In the genomic region with DNA sequence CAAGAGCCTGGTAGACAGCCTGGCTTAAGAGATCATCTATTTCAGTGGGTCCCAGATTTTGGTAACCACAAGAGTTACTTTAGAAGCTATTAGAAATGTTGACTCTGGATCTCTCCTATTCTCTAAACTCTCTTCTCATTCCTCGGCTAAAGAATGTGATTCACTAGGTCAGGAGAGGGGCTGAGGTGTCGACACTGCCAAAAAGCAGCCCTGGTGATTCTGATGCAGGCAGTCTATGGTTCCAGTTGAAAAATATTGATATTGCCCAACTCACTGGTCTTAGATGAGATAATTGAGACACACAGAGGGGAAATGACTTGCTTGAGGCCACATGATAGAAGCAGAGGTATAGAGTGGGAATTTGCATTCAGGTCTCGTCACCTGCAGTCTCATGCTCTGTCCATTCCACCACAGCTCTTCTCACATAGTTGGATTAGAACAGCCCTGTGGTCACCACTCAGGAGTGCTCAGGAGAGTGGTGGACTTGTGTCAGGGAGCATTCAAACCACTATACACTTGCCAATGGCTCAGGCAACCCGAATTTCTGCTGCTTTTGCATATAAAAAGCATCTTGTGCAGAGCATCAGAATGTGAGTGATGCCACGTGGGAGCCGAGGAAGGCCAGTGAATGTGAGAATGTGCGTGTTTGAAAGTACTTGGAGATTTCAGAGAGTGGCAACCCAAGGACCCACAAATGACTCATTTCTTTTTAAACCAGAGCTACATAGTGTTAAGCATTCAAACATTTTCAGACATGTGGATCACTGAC, we compare ENCODE assay signal across 10 cellular contexts.
DNase-seq lines count a peak whose midpoint lies in the region; ATAC-seq and TF ChIP-seq lines count a peak whose summit lies in the region.
"Had no signal": no experiment of that assay in that cellular context is flagged by ENCODE, and none has a peak within 500 bp of the region (broad histone marks: within the 10 kb centered on the region; RNA-seq: fewer than 3 reads in every experiment).

No MANE protein-coding gene starts in this region.

- H3K4me3 ChIP-seq in ACC112 (ENCODE audit: low read depth, low read length) (peak overlapping the region; percentile 13; the same call in 1 of the 2 replicates), lower lobe of right lung (no peak overlapping the region)
- H3K4me3 ChIP-seq: BLaER1 treated with 17β-estradiol and CSF1 and Interleukin-3, amounts not matched to agents 10 nM and 100 nM; right atrium auricular region had no signal

- intact Hi-C loops in activated T-helper 2 cell treated with anti-CD3 and anti-CD28 coated beads, Interferon-gamma antibody, Interleukin-2, Interleukin-4, amounts not matched to agents 10 μg/mL and 5 μg/mL and 100 μg/mL, durations not matched to agents 14 hours and 24 hours and 36 hours (cut with micrococcal nuclease): loop anchor here (1.0 to 5.0 kb wide), 7 partner anchors 9 to 270 kb away; a partner anchor contains a TSS
- intact Hi-C loops in lower lobe of right lung (cut with DNase I) (no loop called here), sciatic nerve (cut with DNase I) (no loop called here)

- peaks cover 41% of the 10 kb centered on the region for H3K9me3 Mint-ChIP-seq in activated T-helper 2 cell treated with anti-CD3 and anti-CD28 coated beads, Interferon-gamma antibody, Interleukin-2, Interleukin-4, amounts not matched to agents 10 μg/mL and 5 μg/mL and 100 μg/mL, durations not matched to agents 14 hours and 24 hours and 36 hours

- H3K4me1 ChIP-seq in ACC112 (ENCODE audit: control insufficient read depth, insufficient read depth, low read length, unreplicated experiment) (peaks cover 42% of the 10 kb centered on the region), lower lobe of right lung (peaks cover 13% of the 10 kb centered on the region)

- no peaks in the 10 kb centered on the region for H3K79me2 ChIP-seq in ACC112 (ENCODE audit: control insufficient read depth, insufficient read depth, low read length, unreplicated experiment)

- H3K36me3 ChIP-seq in ACC112 (ENCODE audit: insufficient read depth, low read length) (peaks cover 4% of the 10 kb centered on the region; the same call in 1 of the 2 replicates), lower lobe of right lung (no peaks in the 10 kb centered on the region)
- H3K36me3 ChIP-seq: BLaER1 treated with 17β-estradiol and CSF1 and Interleukin-3, amounts not matched to agents 10 nM and 100 nM; right atrium auricular region had no signal

- H3K36me3 Mint-ChIP-seq in activated T-helper 2 cell treated with anti-CD3 and anti-CD28 coated beads, Interferon-gamma antibody, Interleukin-2, Interleukin-4, amounts not matched to agents 10 μg/mL and 5 μg/mL and 100 μg/mL, durations not matched to agents 14 hours and 24 hours and 36 hours (ENCODE audit: low read depth): peaks cover 31% of the 10 kb centered on the region

- H3K4me1 Mint-ChIP-seq in activated T-helper 2 cell treated with anti-CD3 and anti-CD28 coated beads, Interferon-gamma antibody, Interleukin-2, Interleukin-4, amounts not matched to agents 10 μg/mL and 5 μg/mL and 100 μg/mL, durations not matched to agents 14 hours and 24 hours and 36 hours (ENCODE audit: low read depth): peaks cover 71% of the 10 kb centered on the region

- H3K27ac Mint-ChIP-seq in activated T-helper 2 cell treated with anti-CD3 and anti-CD28 coated beads, Interferon-gamma antibody, Interleukin-2, Interleukin-4, amounts not matched to agents 10 μg/mL and 5 μg/mL and 100 μg/mL, durations not matched to agents 14 hours and 24 hours and 36 hours: peak overlapping the region; percentile 69

- TF ChIP-seq CTCF in lower lobe of right lung (IDR thresholded peaks at IDR 0.05): no peak

- peaks cover 4% of the 10 kb centered on the region for H3K9me3 ChIP-seq in lower lobe of right lung

- H3K27ac ChIP-seq in ACC112 (ENCODE audit: low read depth, low read length) (peak overlapping the region; percentile 99), lower lobe of right lung (no peak overlapping the region)

- peak; percentile 72 for DNase-seq in HS-27A (ENCODE audit: low read depth)
- peak; percentile 28 for DNase-seq in activated T-helper 2 cell treated with anti-CD3 and anti-CD28 coated beads, Interferon-gamma antibody, Interleukin-2, Interleukin-4, amounts not matched to agents 10 μg/mL and 5 μg/mL and 100 μg/mL, durations not matched to agents 14 hours and 24 hours and 36 hours (ENCODE audit: low spot score)
- DNase-seq in lower lobe of right lung: no peak
- DNase-seq in sciatic nerve (ENCODE audit: low spot score): no peak
- no peak for DNase-seq in DMS79 (lab: John Stamatoyannopoulos, UW)

- peak overlapping the region; percentile 5 for H3K4me3 Mint-ChIP-seq in activated T-helper 2 cell treated with anti-CD3 and anti-CD28 coated beads, Interferon-gamma antibody, Interleukin-2, Interleukin-4, amounts not matched to agents 10 μg/mL and 5 μg/mL and 100 μg/mL, durations not matched to agents 14 hours and 24 hours and 36 hours (ENCODE audit: low read depth)

- no peaks in the 10 kb centered on the region for H3K27me3 Mint-ChIP-seq in activated T-helper 2 cell treated with anti-CD3 and anti-CD28 coated beads, Interferon-gamma antibody, Interleukin-2, Interleukin-4, amounts not matched to agents 10 μg/mL and 5 μg/mL and 100 μg/mL, durations not matched to agents 14 hours and 24 hours and 36 hours (ENCODE audit: low read depth)

- ATAC-seq in lower lobe of right lung (peak; percentile 38 to 45), sciatic nerve (no peak), HG02938 (IDR thresholded peaks at IDR 0.05; ENCODE audit: unreplicated experiment) (no peak), HG02642 (IDR thresholded peaks at IDR 0.05; ENCODE audit: poor library complexity, unreplicated experiment) (no peak)

- H2AFZ ChIP-seq in ACC112 (ENCODE audit: low read length, unreplicated experiment): no peak overlapping the region

- H3K27me3 ChIP-seq in ACC112 (ENCODE audit: insufficient read depth, low read length): no peaks in the 10 kb centered on the region
- H3K27me3 ChIP-seq in lower lobe of right lung (ENCODE audit: low read depth): no peaks in the 10 kb centered on the region
- H3K27me3 ChIP-seq: right atrium auricular region had no signal

Comparison
In these comparisons a context has a peak if more than half of its experiments do, and no peak if none do; other contexts are left out.
1. DNase-seq: peak in HS-27A (single experiment) and activated T-helper 2 cell treated with anti-CD3 and anti-CD28 coated beads, Interferon-gamma antibody, Interleukin-2, Interleukin-4, amounts not matched to agents 10 μg/mL and 5 μg/mL and 100 μg/mL, durations not matched to agents 14 hours and 24 hours and 36 hours (single experiment); none in lower lobe of right lung (single experiment), sciatic nerve (single experiment) and DMS79 (single experiment).
2. ATAC-seq: peak in lower lobe of right lung (2 of 2); none in sciatic nerve (single experiment), HG02938 (single experiment) and HG02642 (single experiment).